In the genomic region with DNA sequence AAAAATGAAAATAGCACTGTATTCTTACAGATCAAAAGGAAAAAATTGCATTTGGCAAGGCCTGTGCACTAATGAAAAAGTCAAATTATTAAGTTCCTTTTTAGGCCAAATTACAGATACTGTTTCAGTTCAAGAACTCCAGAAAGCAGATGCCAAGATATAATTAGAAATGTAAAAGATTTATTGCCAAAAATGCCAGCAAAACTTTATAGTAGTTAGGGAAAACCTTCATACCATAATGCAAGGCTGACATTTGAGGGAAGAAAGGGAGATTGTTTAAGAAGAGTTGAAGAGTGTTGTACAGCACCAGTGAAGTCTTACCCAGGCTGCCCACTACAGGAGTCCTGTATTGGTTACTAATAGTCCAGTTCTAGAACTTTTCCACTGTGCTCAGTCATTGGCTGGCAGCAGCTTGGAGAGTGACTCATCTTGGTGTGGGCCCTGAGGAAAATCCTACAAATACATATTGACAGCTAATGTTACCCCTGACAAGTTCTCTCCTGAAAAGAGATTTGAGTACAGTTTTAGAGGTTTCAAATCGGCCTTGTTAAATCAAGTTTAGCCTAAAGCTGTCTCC, we compare ENCODE assay signal across 18 cellular contexts.
A peak's percentile ranks its signal among the peaks of the same experiment; 100 is the strongest.
DNase-seq lines count a peak whose midpoint lies in the region; ATAC-seq, FAIRE-seq and TF ChIP-seq lines count a peak whose summit lies in the region.
"Had no signal": no experiment of that assay in that cellular context is flagged by ENCODE, and none has a peak within 500 bp of the region (broad histone marks: within the 10 kb centered on the region; RNA-seq: fewer than 3 reads in every experiment).

No MANE protein-coding gene starts in this region.

- TF ChIP-seq EP300 in tibial nerve (IDR thresholded peaks at IDR 0.05): no peak

- no peak overlapping the region for H3K27ac Mint-ChIP-seq in activated T-helper 17 cell treated with anti-CD3 and anti-CD28 coated beads, Interleukin-2, amount 50 U/mL, for 72 hours
- H3K27ac Mint-ChIP-seq: activated T-helper 2 cell treated with anti-CD3 and anti-CD28 coated beads, Interferon-gamma antibody, Interleukin-2, Interleukin-4, amounts not matched to agents 10 μg/mL and 5 μg/mL and 100 μg/mL, durations not matched to agents 14 hours and 24 hours and 36 hours; nephron progenitor cell; T-helper 2 cell treated with Interferon-gamma antibody and Interleukin-4, amounts not matched to agents 5 μg/mL and 100 μg/mL, for 36 hours had no signal

- 52 to 88% methylated on average over 1 of the region's 1 CpG for WGBS in tibial nerve, 2 donors

- DNase-seq in MG63 (peak; percentile 52), bronchial epithelial cell (ENCODE audit: low read depth) (peak; percentile 86), foreskin melanocyte (peak; percentile 75), thoracic aorta (ENCODE audit: low spot score) (no peak), tibial nerve (ENCODE audit: low spot score in 2 of 2) (no peak)
- DNase-seq: effector memory CD4-positive, alpha-beta T cell; hypothalamus; NCI-H1417 treated with DMSO at 0.1 percent for 48 hours; NCI-H524 treated with DMSO at 0.1 percent for 48 hours; nephron progenitor cell; stimulated activated naive CD4-positive, alpha-beta T cell had no signal

- peak; percentile 20 for ATAC-seq in thoracic aorta (ENCODE audit: insufficient number of reproducible peaks, low FRiP score, low read depth)
- no peak for ATAC-seq in GM18505 (IDR thresholded peaks at IDR 0.05; ENCODE audit: unreplicated experiment)
- ATAC-seq in activated T-helper 17 cell treated with anti-CD3 and anti-CD28 coated beads, Interleukin-2, amount 50 U/mL, for 72 hours (replicated peaks): no peak
- ATAC-seq in GM18511 (IDR thresholded peaks at IDR 0.05; ENCODE audit: unreplicated experiment): no peak
- ATAC-seq: Panc1 had no signal

- no peaks in the 10 kb centered on the region for H3K4me1 Mint-ChIP-seq in activated T-helper 17 cell treated with anti-CD3 and anti-CD28 coated beads, Interleukin-2, amount 50 U/mL, for 72 hours
- H3K4me1 Mint-ChIP-seq: nephron progenitor cell had no signal

- H3K9me3 Mint-ChIP-seq in activated T-helper 17 cell treated with anti-CD3 and anti-CD28 coated beads, Interleukin-2, amount 50 U/mL, for 72 hours: peaks cover 16% of the 10 kb centered on the region

- no peak for FAIRE-seq in bronchial epithelial cell (lab: Jason Lieb, UNC)
- FAIRE-seq: GM12892 had no signal

- H3K27me3 Mint-ChIP-seq in activated T-helper 17 cell treated with anti-CD3 and anti-CD28 coated beads, Interleukin-2, amount 50 U/mL, for 72 hours: no peaks in the 10 kb centered on the region

- TF ChIP-seq CTCF in bronchial epithelial cell (IDR thresholded peaks at IDR 0.05; ENCODE audit: insufficient read depth, low read length, severe bottlenecking): no peak
- TF ChIP-seq CTCF in thoracic aorta (IDR thresholded peaks at IDR 0.05): no peak
- no peak for TF ChIP-seq CTCF in tibial nerve (IDR thresholded peaks at IDR 0.05)

- H3K27ac ChIP-seq in thoracic aorta (no peak overlapping the region), tibial nerve (no peak overlapping the region)

- TF ChIP-seq POLR2A in GM18505 (IDR thresholded peaks at IDR 0.05; ENCODE audit: borderline replicate concordance, extremely low read depth, insufficient read depth, insufficient read length) (no peak), tibial nerve (IDR thresholded peaks at IDR 0.05) (no peak)

- no peaks in the 10 kb centered on the region for H3K27me3 ChIP-seq in MG63
- no peaks in the 10 kb centered on the region for H3K27me3 ChIP-seq in bronchial epithelial cell (ENCODE audit: control insufficient read depth, insufficient read depth, low read length)
- H3K27me3 ChIP-seq in thoracic aorta (replicated peaks; ENCODE audit: insufficient read depth): no peaks in the 10 kb centered on the region
- no peaks in the 10 kb centered on the region for H3K27me3 ChIP-seq in tibial nerve

- H3K36me3 ChIP-seq in MG63 (no peaks in the 10 kb centered on the region), bronchial epithelial cell (ENCODE audit: control insufficient read depth, insufficient read depth, low read length) (no peaks in the 10 kb centered on the region), thoracic aorta (no peaks in the 10 kb centered on the region), tibial nerve (no peaks in the 10 kb centered on the region)

- no peak overlapping the region for H3K4me3 Mint-ChIP-seq in activated T-helper 17 cell treated with anti-CD3 and anti-CD28 coated beads, Interleukin-2, amount 50 U/mL, for 72 hours
- H3K4me3 Mint-ChIP-seq: nephron progenitor cell; T-helper 2 cell treated with Interferon-gamma antibody and Interleukin-4, amounts not matched to agents 5 μg/mL and 100 μg/mL, for 36 hours had no signal

- H3K4me1 ChIP-seq in thoracic aorta (ENCODE audit: control insufficient read depth in 1 of 2, low read depth in 2 of 2) (peaks cover 0 to 14% of the 10 kb centered on the region in 2 donors), tibial nerve (peaks cover 0 to 13% (median 0%) of the 10 kb centered on the region in 4 donors)

- H3K9me3 ChIP-seq in MG63 (peaks cover 18% of the 10 kb centered on the region), thoracic aorta (no peaks in the 10 kb centered on the region), tibial nerve (peaks cover 0 to 11% (median 0%) of the 10 kb centered on the region in 4 donors)

- no peak overlapping the region for H3K4me3 ChIP-seq in MG63
- no peak overlapping the region for H3K4me3 ChIP-seq in bronchial epithelial cell (ENCODE audit: low read depth, low read length)
- no peak overlapping the region for H3K4me3 ChIP-seq in thoracic aorta
- H3K4me3 ChIP-seq in tibial nerve: no peak overlapping the region

- no peaks in the 10 kb centered on the region for H3K36me3 Mint-ChIP-seq in activated T-helper 17 cell treated with anti-CD3 and anti-CD28 coated beads, Interleukin-2, amount 50 U/mL, for 72 hours (ENCODE audit: low read depth)

Comparison
In these comparisons a context has a peak if more than half of its experiments do, and no peak if none do; other contexts are left out.
1. DNase-seq: peak in MG63 (single experiment), bronchial epithelial cell (single experiment) and foreskin melanocyte (single experiment); none in thoracic aorta (single experiment) and tibial nerve (0 of 2).